Comparison of ENCODE assay signal across 1 cellular context in the genomic region with DNA sequence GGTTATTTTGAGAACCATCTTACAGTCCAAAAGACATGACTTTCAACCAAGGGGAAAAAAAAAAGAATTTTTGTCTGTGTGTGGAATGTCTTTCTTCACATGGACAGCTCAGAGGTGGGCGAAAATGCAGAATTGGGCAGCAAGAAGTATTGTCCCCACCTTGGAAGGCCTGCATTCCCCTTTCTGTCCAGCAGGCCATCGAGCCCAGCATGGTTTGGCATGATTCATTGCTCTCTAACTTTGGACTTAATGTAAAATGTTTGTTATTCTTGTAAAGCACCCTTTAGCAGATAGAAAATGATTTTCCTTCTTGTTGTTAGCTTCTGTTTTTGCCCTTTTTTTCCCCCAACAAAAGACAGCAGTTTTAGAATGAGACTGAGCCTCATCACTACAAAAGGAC.
TF ChIP-seq lines count a peak whose summit lies in the region.

No MANE protein-coding gene starts in this region.

TF ChIP-seq in endothelial cell of umbilical vein, 7 proteins besides CTCF, POLR2A, EP300 and RAD21 (continued from another document):
- TF ChIP-seq EZH2 (IDR thresholded peaks at IDR 0.05; ENCODE audit: borderline replicate concordance, low read depth, low read length, severe bottlenecking) (no peak), POLR2AphosphoS5 (IDR thresholded peaks at IDR 0.05; ENCODE audit: insufficient read depth, low read depth, low read length) (no peak), GATA2 (IDR thresholded peaks at IDR 0.05; ENCODE audit: insufficient read depth, insufficient read length, low read depth, low read length) (no peak), JUN (IDR thresholded peaks at IDR 0.05; ENCODE audit: borderline replicate concordance, insufficient read depth, insufficient read length, low read depth) (no peak)
- TF ChIP-seq, protein P1, sequence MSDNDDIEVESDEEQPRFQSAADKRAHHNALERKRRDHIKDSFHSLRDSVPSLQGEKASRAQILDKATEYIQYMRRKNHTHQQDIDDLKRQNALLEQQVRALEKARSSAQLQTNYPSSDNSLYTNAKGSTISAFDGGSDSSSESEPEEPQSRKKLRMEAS (IDR thresholded peaks at IDR 0.05; ENCODE audit: insufficient read depth, insufficient read length) = no peak
